1 cellular context compared by ENCODE assay signal in the genomic region with DNA sequence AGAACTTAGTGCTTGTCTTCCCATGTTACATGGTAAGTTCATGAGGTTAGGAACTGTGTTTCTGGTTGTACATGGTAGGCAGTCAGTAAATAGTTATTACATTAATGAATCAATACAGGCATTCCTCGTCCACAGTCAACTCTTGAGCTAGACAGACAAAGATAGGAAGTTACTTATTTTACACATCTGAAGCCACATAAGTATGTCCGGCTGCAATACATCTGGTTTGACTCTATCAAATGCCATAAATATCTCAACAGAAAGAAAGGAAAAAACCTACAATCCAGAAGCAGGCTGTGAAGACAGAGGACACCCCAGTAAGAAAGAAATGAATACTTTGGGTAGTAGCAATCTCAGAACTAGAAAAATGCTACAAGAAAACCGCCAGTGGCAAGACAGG.
TF ChIP-seq lines count a peak whose summit lies in the region.

No MANE protein-coding gene starts in this region.

TF ChIP-seq in IMR-90, 13 proteins besides CTCF, POLR2A, EP300 and RAD21 (continued from another document):
- no peak for TF ChIP-seq ELK1 (IDR thresholded peaks at IDR 0.05; ENCODE audit: borderline replicate concordance, low read depth, low read length)
- TF ChIP-seq NFE2L2 (IDR thresholded peaks at IDR 0.05; ENCODE audit: low read depth, low read length), result no peak
- no peak for TF ChIP-seq CHD1 (IDR thresholded peaks at IDR 0.05; ENCODE audit: low read depth, low read length)
- no peak for TF ChIP-seq BHLHE40 (IDR thresholded peaks at IDR 0.05; ENCODE audit: low read depth, low read length)
- TF ChIP-seq SMC3 (IDR thresholded peaks at IDR 0.05; ENCODE audit: low read depth, low read length), result no peak
- TF ChIP-seq MAZ (IDR thresholded peaks at IDR 0.05; ENCODE audit: borderline replicate concordance, low read depth, low read length), result no peak
- no peak for TF ChIP-seq MXI1 (IDR thresholded peaks at IDR 0.05; ENCODE audit: borderline replicate concordance, low read depth, low read length)
- TF ChIP-seq FOS (IDR thresholded peaks at IDR 0.05; ENCODE audit: low read depth, low read length), result no peak
